3 cellular contexts compared by ENCODE assay signal in genomic region chr7:29379551-29379950, GRCh38.
"Had no signal": no experiment of that assay in that cellular context is flagged by ENCODE, and none has a peak within 500 bp of the region (broad histone marks: within the 10 kb centered on the region; RNA-seq: fewer than 3 reads in every experiment).

No MANE protein-coding gene starts in this region.

- ATAC-seq: GM12878 had no signal

- H3K4me3 ChIP-seq: GM12878 had no signal

- DNase-seq: GDM1, GF-D8 had no signal
